Comparison of ENCODE assay signal across 31 cellular contexts in genomic region chr3:75692061-75692460, GRCh38. TPM values are rescaled to one million over a fixed set of nuclear protein-coding genes. Genes with fewer than 3 reads are reported as not detected.
"Had no signal": no experiment of that assay in that cellular context is flagged by ENCODE, and none has a peak within 500 bp of the region (broad histone marks: within the 10 kb centered on the region; RNA-seq: fewer than 3 reads in every experiment).

No MANE protein-coding gene starts in this region.

- H3K36me3 ChIP-seq: colonic mucosa, gastrocnemius medialis, heart right ventricle, left lung, lower lobe of right lung had no signal

- H3K4me1 ChIP-seq: colonic mucosa, esophagus squamous epithelium, gastrocnemius medialis, heart right ventricle, left lung, lower lobe of right lung had no signal

- H3K27ac ChIP-seq: colonic mucosa, epithelial cell of prostate, esophagus squamous epithelium, gastrocnemius medialis, heart right ventricle, left lung, lower lobe of right lung had no signal

- H3K4me3 ChIP-seq: colonic mucosa, esophagus squamous epithelium, gastrocnemius medialis, heart right ventricle, left lung, lower lobe of right lung, mucosa of descending colon had no signal

- H3K9me3 ChIP-seq: colonic mucosa, gastrocnemius medialis had no signal

- DNase-seq: colonic mucosa; cortex of kidney; effector CD8-positive, alpha-beta T cell; effector memory CD8-positive, alpha-beta T cell; endodermal cell; erythroblast; esophagus squamous epithelium; foreskin fibroblast; foreskin melanocyte; gastrocnemius medialis; glutamatergic neuron; head of caudate nucleus; heart right ventricle; hippocampal formation; islet precursor cell; kidney; kidney glomerular epithelial cell; left colon; left lung; left ventricle myocardium superior; lower lobe of right lung; mesenchymal stem cell; mucosa of descending colon had no signal

- H3K27me3 ChIP-seq: colonic mucosa, esophagus squamous epithelium, gastrocnemius medialis, heart right ventricle, left lung had no signal

- ATAC-seq: effector memory CD8-positive, alpha-beta T cell; esophagus mucosa; gastrocnemius medialis; heart right ventricle; left colon; left lung; left ventricle myocardium superior; lower lobe of right lung; mucosa of descending colon had no signal

RNA-seq across cellular contexts. Expression of gene FRG2C, which starts 27.9 kb away (rescaled TPM):
- total RNA-seq: colonic mucosa, dermis microvascular lymphatic vessel endothelial cell, esophagus mucosa, esophagus squamous epithelium, gastrocnemius medialis, glomerular endothelial cell, heart right ventricle, kidney, left colon, left lung, left ventricle myocardium superior, lower leg skin, lower lobe of right lung, lung microvascular endothelial cell, mesenteric fat pad, mesothelial cell of epicardium, mucosa of descending colon had no signal
- polyA plus RNA-seq: heart right ventricle had no signal
